ENCODE assay signal across 8 cellular contexts in the genomic region with DNA sequence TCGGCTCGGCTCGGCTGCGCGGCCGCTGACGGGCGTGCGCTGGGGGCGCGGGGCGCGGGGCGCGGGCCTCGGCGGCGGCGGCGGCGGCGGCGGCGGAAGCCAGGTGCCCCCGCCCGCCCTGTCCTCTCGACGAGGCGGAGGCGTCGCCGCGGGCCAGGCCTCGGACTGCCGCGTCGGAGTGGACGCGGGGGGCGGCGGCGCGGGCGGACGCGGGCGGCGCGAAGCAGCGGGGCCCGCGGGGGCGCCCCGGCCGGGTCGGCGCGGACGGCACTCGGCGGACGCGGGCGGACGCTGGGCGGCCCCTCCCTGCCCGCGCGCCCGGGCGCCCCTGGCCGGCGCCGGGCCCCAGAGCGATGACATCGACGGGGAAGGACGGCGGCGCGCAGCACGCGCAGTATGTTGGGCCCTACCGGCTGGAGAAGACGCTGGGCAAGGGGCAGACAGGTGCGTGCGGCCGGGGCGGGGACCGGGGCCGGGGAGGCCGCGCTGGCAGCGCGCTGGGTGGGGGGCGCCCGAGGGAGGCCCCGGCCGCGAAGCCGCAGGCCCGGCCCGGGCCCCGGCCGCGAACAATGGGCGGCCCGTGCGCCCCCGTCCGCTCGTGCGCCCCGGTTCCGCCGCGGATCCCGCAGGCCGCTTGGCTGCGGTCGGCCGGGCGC. TPM values are rescaled to one million over a fixed set of nuclear protein-coding genes. Genes with fewer than 3 reads are reported as not detected.
DNase-seq lines count a peak whose midpoint lies in the region; ATAC-seq and TF ChIP-seq lines count a peak whose summit lies in the region.

BRSK2 (plus strand) TSS at position 3 of the 656 bp plus-strand sequence; CDS start at position 354, 351 bp downstream.

- no peak for TF ChIP-seq EP300 in neural cell (conservative IDR thresholded peaks at IDR 0.05; ENCODE audit: poor library complexity, severe bottlenecking)

- intact Hi-C loops in CD14-positive monocyte (cut with micrococcal nuclease) (loop anchor here in 1 of 2 donors (10.0 kb wide), 2 partner anchors 55 to 695 kb away; partner anchors contain the start of genes DEAF1 and TMEM80), dorsolateral prefrontal cortex (cut with DNase I) (loop anchor here (2.0 to 10.0 kb wide), 5 partner anchors 53 to 125 kb away; no protein-coding TSS in a partner anchor)

- H3K9me2 ChIP-seq in neural cell (ENCODE audit: insufficient read depth, low read length), result no peaks in the 10 kb centered on the region

- peak within 1 kb of the TSS; percentile 97 for H3K9ac ChIP-seq in neural cell (ENCODE audit: low read length)

- H3K4me2 ChIP-seq in neural cell (ENCODE audit: low read length), result peak within 1 kb of the TSS; percentile 99

- peak within 1 kb of the TSS; percentile 87 for H2AFZ ChIP-seq in neural cell (ENCODE audit: low read depth, low read length)

- no peaks in the 10 kb centered on the region for H3K27me3 ChIP-seq in dorsolateral prefrontal cortex
- H3K27me3 ChIP-seq in neural cell (ENCODE audit: insufficient read depth, low read depth, low read length), result no peaks in the 10 kb centered on the region

- no peak for ATAC-seq in HG02852 (IDR thresholded peaks at IDR 0.05; ENCODE audit: unreplicated experiment)

- peaks cover 0 to 3% of the 10 kb centered on the region in 2 donors for H3K36me3 Mint-ChIP-seq in CD14-positive monocyte

- no peaks in the 10 kb centered on the region for H3F3A ChIP-seq in neural cell (ENCODE audit: insufficient read depth, low read length, poor library complexity, severe bottlenecking)

- peaks cover 8% of the 10 kb centered on the region for H4K20me1 ChIP-seq in neural cell (ENCODE audit: insufficient read depth)

- no peaks in the 10 kb centered on the region for H3K36me3 ChIP-seq in neural cell (ENCODE audit: insufficient read depth, low read length)

- H3K9me3 Mint-ChIP-seq in CD14-positive monocyte, result peaks cover 0 to 17% (median 3%) of the 10 kb centered on the region in 7 donors

- H3K4me1 Mint-ChIP-seq in CD14-positive monocyte, result peaks cover 5% of the 10 kb centered on the region

- no peak for TF ChIP-seq RAD21 in neural cell (conservative IDR thresholded peaks at IDR 0.05)

- DNase-seq in CD14-positive monocyte (ENCODE audit: low spot score), result peak; percentile 15
- DNase-seq in Jurkat, Clone E6-1 (ENCODE audit: low read depth, low spot score), result no peak
- peak in 1 of 10 donors; percentile 18 for DNase-seq in dorsolateral prefrontal cortex
- no peak for DNase-seq in NCI-H510A treated with DMSO at 0.1 percent for 48 hours (lab: John Stamatoyannopoulos, UW)
- DNase-seq in AG08395 (ENCODE audit: low spot score), result no peak
- DNase-seq in NK-92 treated with Interleukin-12 subunit alpha and Interleukin-12 subunit beta, amount 100 ng/mL, for 24 hours (lab: John Stamatoyannopoulos, UW), result no peak

- TF ChIP-seq CTCF in CD14-positive monocyte (IDR thresholded peaks at IDR 0.05) (no peak), dorsolateral prefrontal cortex (IDR thresholded peaks at IDR 0.05 in 54 of 56, conservative IDR thresholded peaks at IDR 0.05 in 2 of 56; ENCODE audit: low read depth in 1 of 56, partially characterized antibody in 56 of 56) (no peak), neural cell (IDR thresholded peaks at IDR 0.05; ENCODE audit: poor library complexity, severe bottlenecking) (no peak)

- no peaks in the 10 kb centered on the region for H3K9me3 ChIP-seq in neural cell (ENCODE audit: low read length)

- H3K4me3 Mint-ChIP-seq in CD14-positive monocyte, result peak within 1 kb of the TSS; percentile 43 to 76

- H3K27ac Mint-ChIP-seq in CD14-positive monocyte, result no peak within 1 kb of the TSS

- H3K4me3 ChIP-seq in Jurkat, Clone E6-1 (ENCODE audit: low read length), result peak within 1 kb of the TSS; percentile 53
- H3K4me3 ChIP-seq in dorsolateral prefrontal cortex, result peak within 1 kb of the TSS; percentile 64 to 91 (median 79)
- peak within 1 kb of the TSS; percentile 99 for H3K4me3 ChIP-seq in neural cell (ENCODE audit: low read length)

- H3K79me2 ChIP-seq in neural cell (replicated peaks; ENCODE audit: insufficient read depth, low read length), result peaks cover 34% of the 10 kb centered on the region

- peaks cover 59 to 74% (median 59%) of the 10 kb centered on the region in 3 donors for H3K27me3 Mint-ChIP-seq in CD14-positive monocyte (ENCODE audit: low read depth in 3 of 3)

- H3K27ac ChIP-seq in dorsolateral prefrontal cortex (peak within 1 kb of the TSS; percentile 64 to 96 (median 91)), neural cell (ENCODE audit: low read length) (peak within 1 kb of the TSS; percentile 83)

TF ChIP-seq in neural cell, 6 proteins besides CTCF, POLR2A, EP300 and RAD21:
- TF ChIP-seq POLR2AphosphoS5 (IDR thresholded peaks at IDR 0.05), result peak; percentile 76
- TF ChIP-seq, protein P1, sequence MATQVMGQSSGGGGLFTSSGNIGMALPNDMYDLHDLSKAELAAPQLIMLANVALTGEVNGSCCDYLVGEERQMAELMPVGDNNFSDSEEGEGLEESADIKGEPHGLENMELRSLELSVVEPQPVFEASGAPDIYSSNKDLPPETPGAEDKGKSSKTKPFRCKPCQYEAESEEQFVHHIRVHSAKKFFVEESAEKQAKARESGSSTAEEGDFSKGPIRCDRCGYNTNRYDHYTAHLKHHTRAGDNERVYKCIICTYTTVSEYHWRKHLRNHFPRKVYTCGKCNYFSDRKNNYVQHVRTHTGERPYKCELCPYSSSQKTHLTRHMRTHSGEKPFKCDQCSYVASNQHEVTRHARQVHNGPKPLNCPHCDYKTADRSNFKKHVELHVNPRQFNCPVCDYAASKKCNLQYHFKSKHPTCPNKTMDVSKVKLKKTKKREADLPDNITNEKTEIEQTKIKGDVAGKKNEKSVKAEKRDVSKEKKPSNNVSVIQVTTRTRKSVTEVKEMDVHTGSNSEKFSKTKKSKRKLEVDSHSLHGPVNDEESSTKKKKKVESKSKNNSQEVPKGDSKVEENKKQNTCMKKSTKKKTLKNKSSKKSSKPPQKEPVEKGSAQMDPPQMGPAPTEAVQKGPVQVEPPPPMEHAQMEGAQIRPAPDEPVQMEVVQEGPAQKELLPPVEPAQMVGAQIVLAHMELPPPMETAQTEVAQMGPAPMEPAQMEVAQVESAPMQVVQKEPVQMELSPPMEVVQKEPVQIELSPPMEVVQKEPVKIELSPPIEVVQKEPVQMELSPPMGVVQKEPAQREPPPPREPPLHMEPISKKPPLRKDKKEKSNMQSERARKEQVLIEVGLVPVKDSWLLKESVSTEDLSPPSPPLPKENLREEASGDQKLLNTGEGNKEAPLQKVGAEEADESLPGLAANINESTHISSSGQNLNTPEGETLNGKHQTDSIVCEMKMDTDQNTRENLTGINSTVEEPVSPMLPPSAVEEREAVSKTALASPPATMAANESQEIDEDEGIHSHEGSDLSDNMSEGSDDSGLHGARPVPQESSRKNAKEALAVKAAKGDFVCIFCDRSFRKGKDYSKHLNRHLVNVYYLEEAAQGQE (IDR thresholded peaks at IDR 0.05; ENCODE audit: borderline replicate concordance), result no peak
TF ChIP-seq in neural cell: peak in this region for 1.

RNA-seq across cellular contexts. Expression of gene BRSK2, which starts in this region (rescaled TPM):
- polyA plus RNA-seq in CD14-positive monocyte, result not detected
- polyA plus RNA-seq in Jurkat, Clone E6-1 (2012; ENCODE audit: insufficient read depth, insufficient read length), result 19.9 TPM
- total RNA-seq in dorsolateral prefrontal cortex, result 100 to 1,000 TPM in 115 of 120 experiments, 10 to 100 TPM in 5; 82.1 to 191 (median 130) TPM
- polyA plus RNA-seq in neural cell, result 47.5 and 58.2 TPM in 2 replicates
- 69.3 and 95.4 TPM in 2 replicates for polyA minus RNA-seq in neural cell

Comparison
In these comparisons a context has a peak if more than half of its experiments do, and no peak if none do; other contexts are left out.
1. RNA of gene BRSK2 (polyA plus RNA-seq): 47.5 to 58.2 TPM in neural cell; not detected in CD14-positive monocyte; every median in the first group is over 10 times any median in the second.
2. Peak in DNase-seq in CD14-positive monocyte; RNA of the gene not detected or under 1 TPM.
3. Peak in every context shown above with its lines, with median percentiles within 50 percentile points of each other: H3K4me3 ChIP-seq.